In genomic region chr17:2400474-2400866, GRCh38 we compare ENCODE assay signal across 7 cellular contexts. TPM values are rescaled to one million over a fixed set of nuclear protein-coding genes. Genes with fewer than 3 reads are reported as not detected.
DNase-seq lines count a peak whose midpoint lies in the region; ATAC-seq and TF ChIP-seq lines count a peak whose summit lies in the region.

No MANE protein-coding gene starts in this region.

- no peak for TF ChIP-seq POLR2A in esophagus muscularis mucosa (IDR thresholded peaks at IDR 0.05; ENCODE audit: low read depth)

- no peaks in the 10 kb centered on the region for H3K9me3 Mint-ChIP-seq in activated T-cell treated with anti-CD3 and anti-CD28 coated beads, Interleukin-2, amount 50 U/mL, for 24 hours
- H3K9me3 Mint-ChIP-seq in nephron progenitor cell, result no peaks in the 10 kb centered on the region

- H3K36me3 ChIP-seq in esophagus muscularis mucosa, result no peaks in the 10 kb centered on the region
- no peaks in the 10 kb centered on the region for H3K36me3 ChIP-seq in upper lobe of right lung

- peak overlapping the region; percentile 95 for H3K4me3 Mint-ChIP-seq in activated T-cell treated with anti-CD3 and anti-CD28 coated beads, Interleukin-2, amount 50 U/mL, for 24 hours
- peak overlapping the region; percentile 92 for H3K4me3 Mint-ChIP-seq in nephron progenitor cell

- 2% methylated on average over 40 of the region's 43 CpGs for WGBS in esophagus muscularis mucosa

- peak overlapping the region; percentile 98 to 100 (median 100) for H3K27ac ChIP-seq in esophagus muscularis mucosa (replicated peaks in 1 of 4)
- H3K27ac ChIP-seq in upper lobe of right lung, result peak overlapping the region; percentile 95

- H3K27me3 ChIP-seq in esophagus muscularis mucosa, result no peaks in the 10 kb centered on the region
- H3K27me3 ChIP-seq in upper lobe of right lung, result no peaks in the 10 kb centered on the region

- TF ChIP-seq CTCF in GM20000 (IDR thresholded peaks at IDR 0.05; ENCODE audit: extremely low read depth, missing control alignments), result no peak
- no peak for TF ChIP-seq CTCF in esophagus muscularis mucosa (IDR thresholded peaks at IDR 0.05)
- TF ChIP-seq CTCF in nephron progenitor cell (IDR thresholded peaks at IDR 0.05), result no peak
- no peak for TF ChIP-seq CTCF in upper lobe of right lung (IDR thresholded peaks at IDR 0.05)

- peak overlapping the region; percentile 75 to 100 (median 96) for H3K4me3 ChIP-seq in esophagus muscularis mucosa
- peak overlapping the region; percentile 72 for H3K4me3 ChIP-seq in upper lobe of right lung

- no peaks in the 10 kb centered on the region for H3K27me3 Mint-ChIP-seq in activated T-cell treated with anti-CD3 and anti-CD28 coated beads, Interleukin-2, amount 50 U/mL, for 24 hours
- H3K27me3 Mint-ChIP-seq in nephron progenitor cell (ENCODE audit: low read depth, poor library complexity), result no peaks in the 10 kb centered on the region

- H3K9me3 ChIP-seq in esophagus muscularis mucosa, result no peaks in the 10 kb centered on the region
- no peaks in the 10 kb centered on the region for H3K9me3 ChIP-seq in upper lobe of right lung

- intact Hi-C loops in esophagus muscularis mucosa (cut with DNase I), result no loop called here
- intact Hi-C loops in upper lobe of right lung (cut with DNase I), result no loop called here

- H3K4me1 ChIP-seq in esophagus muscularis mucosa (peaks cover 64 to 76% (median 71%) of the 10 kb centered on the region in 4 donors), upper lobe of right lung (peaks cover 61% of the 10 kb centered on the region)

- peaks cover 60% of the 10 kb centered on the region for H3K4me1 Mint-ChIP-seq in activated T-cell treated with anti-CD3 and anti-CD28 coated beads, Interleukin-2, amount 50 U/mL, for 24 hours (ENCODE audit: low read depth)
- peaks cover 65% of the 10 kb centered on the region for H3K4me1 Mint-ChIP-seq in nephron progenitor cell

- DNase-seq in GM20000 (ENCODE audit: low spot score), result peak; percentile 63
- DNase-seq in NOMO-1 treated with DMSO at 0.1 percent for 48 hours (lab: John Stamatoyannopoulos, UW; ENCODE audit: unreplicated experiment), result peak; percentile 58
- DNase-seq in activated T-cell treated with anti-CD3 and anti-CD28 coated beads, Interleukin-2, amount 50 U/mL, for 24 hours, result peak; percentile 78
- DNase-seq in esophagus muscularis mucosa (ENCODE audit: extremely low spot score), result no peak
- peak; percentile 65 for DNase-seq in nephron progenitor cell
- peak; percentile 89 for DNase-seq in upper lobe of right lung

- TF ChIP-seq EP300 in esophagus muscularis mucosa (IDR thresholded peaks at IDR 0.05), result no peak

- H3K27ac Mint-ChIP-seq in activated T-cell treated with anti-CD3 and anti-CD28 coated beads, Interleukin-2, amount 50 U/mL, for 24 hours, result peak overlapping the region; percentile 99
- H3K27ac Mint-ChIP-seq in nephron progenitor cell, result no peak overlapping the region

- ATAC-seq in upper lobe of right lung (no peak), GM19324 (IDR thresholded peaks at IDR 0.05; ENCODE audit: low FRiP score, unreplicated experiment) (no peak)

- H3K36me3 Mint-ChIP-seq in activated T-cell treated with anti-CD3 and anti-CD28 coated beads, Interleukin-2, amount 50 U/mL, for 24 hours (ENCODE audit: low read depth), result peaks cover 16% of the 10 kb centered on the region
- H3K36me3 Mint-ChIP-seq in nephron progenitor cell (ENCODE audit: low read depth), result peaks cover 7% of the 10 kb centered on the region

RNA-seq across cellular contexts. Expression of gene MNT, which starts 0.4 kb away (rescaled TPM):
- 10 to 100 TPM; 10.8 to 17.4 (median 13.8) TPM for total RNA-seq in esophagus muscularis mucosa
- total RNA-seq in upper lobe of right lung, result 32.7 TPM
